In the genomic region with DNA sequence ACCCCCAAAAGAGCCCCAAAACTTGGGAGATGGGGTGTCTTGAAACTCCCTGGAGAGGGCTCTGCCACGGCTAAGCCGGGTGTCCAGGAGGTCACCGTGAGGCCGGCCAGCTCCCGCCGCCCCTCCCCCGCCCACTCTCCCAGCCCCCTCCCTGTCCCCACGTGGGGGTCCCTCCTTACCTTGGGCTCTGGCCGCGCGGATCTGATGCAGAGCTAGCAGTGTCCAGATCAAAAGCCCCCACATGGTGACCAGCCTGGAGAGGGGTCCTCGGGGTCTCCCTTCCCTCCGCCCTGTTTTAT, we compare ENCODE assay signal across 8 cellular contexts. TPM values are rescaled to one million over a fixed set of nuclear protein-coding genes. Genes with fewer than 3 reads are reported as not detected.
DNase-seq lines count a peak whose midpoint lies in the region; ATAC-seq and TF ChIP-seq lines count a peak whose summit lies in the region.

No MANE protein-coding gene starts in this region.

- peaks cover 13 to 32% (median 25%) of the 10 kb centered on the region in 7 donors for H3K4me1 Mint-ChIP-seq in naive thymus-derived CD4-positive, alpha-beta T cell

- H3K4me1 ChIP-seq in heart left ventricle (peaks cover 0 to 30% (median 15%) of the 10 kb centered on the region in 12 donors), urinary bladder (ENCODE audit: insufficient read depth) (peaks cover 2% of the 10 kb centered on the region)
- H3K4me1 ChIP-seq in naive thymus-derived CD4-positive, alpha-beta T cell (ENCODE audit: control insufficient read depth in 2 of 2, insufficient read depth in 2 of 2, low read length in 2 of 2), result peaks cover 0 to 13% of the 10 kb centered on the region in 2 donors

- peaks cover 0 to 1% (median 0%) of the 10 kb centered on the region in 5 donors for H3K36me3 Mint-ChIP-seq in naive thymus-derived CD4-positive, alpha-beta T cell

- CTCF ChIA-PET in naive thymus-derived CD4-positive, alpha-beta T cell (lab: Charles Lee), result interaction anchor here (1.2 to 1.6 kb wide), 3 partner anchors 67 to 214 kb away, joined by 3 to 9 read pairs (median 4); no protein-coding TSS in a partner anchor

- H3K4me3 ChIP-seq in heart left ventricle (peak overlapping the region; percentile 37 to 68 (median 56)), coronary artery (peak overlapping the region; percentile 79), urinary bladder (ENCODE audit: low read depth, low read length) (peak overlapping the region; percentile 50)
- H3K4me3 ChIP-seq in naive thymus-derived CD4-positive, alpha-beta T cell (ENCODE audit: low read length), result peak overlapping the region; percentile 47

- 0% methylated on average over 6 to 13 of the region's 13 CpGs for WGBS in heart left ventricle, 4 donors
- under 1% methylated on average over 13 of the region's 13 CpGs for WGBS in urinary bladder

- ATAC-seq in heart left ventricle, result peak in 1 of 4 donors; percentile 2
- ATAC-seq in left cardiac atrium, result no peak
- no peak for ATAC-seq in naive thymus-derived CD4-positive, alpha-beta T cell
- ATAC-seq in HG03354 (IDR thresholded peaks at IDR 0.05; ENCODE audit: poor library complexity, severe bottlenecking, unreplicated experiment), result no peak
- ATAC-seq in GM21717 (IDR thresholded peaks at IDR 0.05; ENCODE audit: unreplicated experiment), result no peak

- peak overlapping the region; percentile 84 to 95 (median 88) for H3K4me3 Mint-ChIP-seq in naive thymus-derived CD4-positive, alpha-beta T cell

- no peaks in the 10 kb centered on the region for H3K9me3 ChIP-seq in heart left ventricle
- no peaks in the 10 kb centered on the region for H3K9me3 ChIP-seq in naive thymus-derived CD4-positive, alpha-beta T cell (ENCODE audit: control insufficient read depth in 2 of 3, low read length in 3 of 3)

- no peak for TF ChIP-seq POLR2A in heart left ventricle (IDR thresholded peaks at IDR 0.05)

- H3K27me3 Mint-ChIP-seq in naive thymus-derived CD4-positive, alpha-beta T cell, result peaks cover 0 to 61% (median 5%) of the 10 kb centered on the region in 5 donors

- no peaks in the 10 kb centered on the region for H3K9me3 Mint-ChIP-seq in naive thymus-derived CD4-positive, alpha-beta T cell

- intact Hi-C loops in heart left ventricle (cut with DNase I), result loop anchor here in 8 of 10 donors (2.0 to 10.0 kb wide), 8 partner anchors 61 to 531 kb away; no protein-coding TSS in a partner anchor
- intact Hi-C loops in left cardiac atrium (cut with DNase I), result loop anchor here in 1 of 2 donors (5.0 kb wide), 1 partner anchor 211 kb away; no protein-coding TSS in a partner anchor
- intact Hi-C loops in naive thymus-derived CD4-positive, alpha-beta T cell (cut with micrococcal nuclease), result loop anchor here (1.0 to 5.0 kb wide), 5 partner anchors 52 to 355 kb away; no protein-coding TSS in a partner anchor

- H3K36me3 ChIP-seq in heart left ventricle, result no peaks in the 10 kb centered on the region
- no peaks in the 10 kb centered on the region for H3K36me3 ChIP-seq in naive thymus-derived CD4-positive, alpha-beta T cell (ENCODE audit: control insufficient read depth in 2 of 3, insufficient read depth in 3 of 3, low read length in 3 of 3)
- H3K36me3 ChIP-seq in urinary bladder (ENCODE audit: insufficient read depth), result no peaks in the 10 kb centered on the region

- POLR2A ChIA-PET in naive thymus-derived CD4-positive, alpha-beta T cell (lab: Charles Lee), result no interaction called here

- DNase-seq in heart left ventricle (no peak), left cardiac atrium (no peak), coronary artery (ENCODE audit: low spot score) (no peak), DMS79 treated with DMSO at 0.1 percent for 48 hours (lab: John Stamatoyannopoulos, UW) (no peak)
- DNase-seq in naive thymus-derived CD4-positive, alpha-beta T cell, result no peak

- H3K27ac Mint-ChIP-seq in naive thymus-derived CD4-positive, alpha-beta T cell, result peak overlapping the region in 4 of 9 donors; percentile 8 to 73 (median 52)

- peak overlapping the region in 1 of 12 donors; percentile 50 for H3K27ac ChIP-seq in heart left ventricle
- H3K27ac ChIP-seq in coronary artery, result peak overlapping the region in 1 of 2 donors; percentile 72
- no peak overlapping the region for H3K27ac ChIP-seq in naive thymus-derived CD4-positive, alpha-beta T cell (ENCODE audit: low read depth, low read length)
- no peak overlapping the region for H3K27ac ChIP-seq in urinary bladder (ENCODE audit: low read depth)

- TF ChIP-seq CTCF in heart left ventricle (IDR thresholded peaks at IDR 0.05) (no peak), coronary artery (IDR thresholded peaks at IDR 0.05) (no peak)

- peaks cover 0 to 67% (median 13%) of the 10 kb centered on the region in 9 donors for H3K27me3 ChIP-seq in heart left ventricle
- no peaks in the 10 kb centered on the region for H3K27me3 ChIP-seq in naive thymus-derived CD4-positive, alpha-beta T cell (ENCODE audit: control insufficient read depth in 2 of 2, insufficient read depth in 2 of 2, low read length in 2 of 2)

RNA-seq across cellular contexts. Expression of gene SDK2, which starts 0.5 kb away (rescaled TPM):
- 1 to 10 TPM; 1.5 to 4.0 (median 2.6) TPM for total RNA-seq in heart left ventricle
- polyA plus RNA-seq in heart left ventricle, result 1 to 10 TPM in 1 of 2 donors, under 1 TPM in 1; 0.84 to 2.6 TPM
- 1 to 10 TPM in 1 of 2 donors, under 1 TPM in 1; 0.94 to 2.1 TPM for total RNA-seq in left cardiac atrium
- total RNA-seq in naive thymus-derived CD4-positive, alpha-beta T cell, result 10 to 100 TPM in 2 of 5 experiments, 1 to 10 TPM in 3; 6.1 to 14.1 (median 8.4) TPM
- 1 to 10 TPM in 1 of 2 donors, under 1 TPM in 1; 0.64 to 2.5 TPM for polyA plus RNA-seq in naive thymus-derived CD4-positive, alpha-beta T cell
- 5.0 TPM for total RNA-seq in urinary bladder
- polyA plus RNA-seq in urinary bladder, result 0.61 TPM
